In genomic region chr6:74755748-74756147, GRCh38 we compare ENCODE assay signal across 25 cellular contexts.
"Had no signal": no experiment of that assay in that cellular context is flagged by ENCODE, and none has a peak within 500 bp of the region (broad histone marks: within the 10 kb centered on the region; RNA-seq: fewer than 3 reads in every experiment).

No MANE protein-coding gene starts in this region.

- H2AFZ ChIP-seq: hepatocyte, parathyroid adenoma had no signal

- DNase-seq: activated B cell treated with CpG ODN at 0.5 μM for 24 hours; activated CD4-positive, alpha-beta T cell treated with anti-CD3 and anti-CD28 coated beads for 36 hours; activated CD4-positive, alpha-beta T cell treated with anti-CD3 and anti-CD28 coated beads, Interleukin-2, amount 50 U/mL, for 4 hours; activated CD8-positive, alpha-beta memory T cell treated with anti-CD3 and anti-CD28 coated beads for 24 hours; activated CD8-positive, alpha-beta memory T cell treated with anti-CD3 and anti-CD28 coated beads, Interleukin-2, amount 50 U/mL, for 4 hours; activated T-cell treated with anti-CD3 and anti-CD28 coated beads, Interleukin-2, amount 50 U/mL, for 24 hours; effector CD4-positive, alpha-beta T cell; glutamatergic neuron; immature natural killer cell; kidney glomerular epithelial cell; left ventricle myocardium inferior; naive thymus-derived CD4-positive, alpha-beta T cell; right lobe of liver; stimulated activated CD4-positive, alpha-beta T cell treated with anti-CD3 and anti-CD28 coated beads, Interleukin-15, amount 100 ng/mL, for 24 hours; stimulated activated CD8-positive, alpha-beta memory T cell treated with anti-CD3 and anti-CD28 coated beads, Interleukin-4, amount 100 ng/mL, for 48 hours; stimulated activated naive CD4-positive, alpha-beta T cell; T-helper 9 cell had no signal

- H3K36me3 ChIP-seq: ascending aorta, left ventricle myocardium inferior, right lobe of liver, upper lobe of left lung had no signal

- H3K27me3 ChIP-seq: ascending aorta, hepatocyte, right lobe of liver, upper lobe of left lung had no signal

- H3K27ac ChIP-seq: ascending aorta, hepatocyte, left ventricle myocardium inferior, parathyroid adenoma, right lobe of liver, upper lobe of left lung had no signal

- H3K27me3 Mint-ChIP-seq: activated B cell treated with CpG ODN at 0.5 μM for 24 hours; activated CD4-positive, alpha-beta T cell treated with anti-CD3 and anti-CD28 coated beads for 36 hours; activated T-cell treated with anti-CD3 and anti-CD28 coated beads, Interleukin-2, amount 50 U/mL, for 24 hours; activated T-helper 17 cell treated with anti-CD3 and anti-CD28 coated beads, Interleukin-2, amount 50 U/mL, for 72 hours; dendritic cell treated with granulocyte-macrophage colony-stimulating factor and Interleukin-4, amounts not matched to agents 40 ng/mL and 50 ng/mL, for 4 days had no signal

- H3K9ac ChIP-seq: parathyroid adenoma had no signal

- H3K4me1 Mint-ChIP-seq: activated B cell treated with CpG ODN at 0.5 μM for 24 hours; activated CD4-positive, alpha-beta T cell treated with anti-CD3 and anti-CD28 coated beads for 36 hours; activated T-helper 17 cell treated with anti-CD3 and anti-CD28 coated beads, Interleukin-2, amount 50 U/mL, for 72 hours; immature natural killer cell; naive thymus-derived CD4-positive, alpha-beta T cell had no signal

- H3K9me3 ChIP-seq: ascending aorta, left ventricle myocardium inferior, right lobe of liver, upper lobe of left lung had no signal

- H3K4me2 ChIP-seq: hepatocyte, smooth muscle cell had no signal

- H3K79me2 ChIP-seq: hepatocyte, parathyroid adenoma had no signal

- H3K4me3 Mint-ChIP-seq: activated B cell treated with CpG ODN at 0.5 μM for 24 hours; activated CD4-positive, alpha-beta T cell treated with anti-CD3 and anti-CD28 coated beads for 36 hours; activated T-cell treated with anti-CD3 and anti-CD28 coated beads, Interleukin-2, amount 50 U/mL, for 24 hours; activated T-helper 17 cell treated with anti-CD3 and anti-CD28 coated beads, Interleukin-2, amount 50 U/mL, for 72 hours; dendritic cell treated with granulocyte-macrophage colony-stimulating factor and Interleukin-4, amounts not matched to agents 40 ng/mL and 50 ng/mL, for 4 days; immature natural killer cell; naive thymus-derived CD4-positive, alpha-beta T cell had no signal

- H3K27ac Mint-ChIP-seq: activated B cell treated with CpG ODN at 0.5 μM for 24 hours; activated CD4-positive, alpha-beta T cell treated with anti-CD3 and anti-CD28 coated beads for 36 hours; activated T-cell treated with anti-CD3 and anti-CD28 coated beads, Interleukin-2, amount 50 U/mL, for 24 hours; activated T-helper 17 cell treated with anti-CD3 and anti-CD28 coated beads, Interleukin-2, amount 50 U/mL, for 72 hours; dendritic cell treated with granulocyte-macrophage colony-stimulating factor and Interleukin-4, amounts not matched to agents 40 ng/mL and 50 ng/mL, for 4 days; immature natural killer cell; naive thymus-derived CD4-positive, alpha-beta T cell had no signal

- H3K9me3 Mint-ChIP-seq: activated B cell treated with CpG ODN at 0.5 μM for 24 hours; activated T-cell treated with anti-CD3 and anti-CD28 coated beads, Interleukin-2, amount 50 U/mL, for 24 hours; dendritic cell treated with granulocyte-macrophage colony-stimulating factor and Interleukin-4, amounts not matched to agents 40 ng/mL and 50 ng/mL, for 4 days had no signal

- H3K4me3 ChIP-seq: ascending aorta, hepatocyte, left ventricle myocardium inferior, right lobe of liver, smooth muscle cell, upper lobe of left lung had no signal

- H3K4me1 ChIP-seq: ascending aorta, left ventricle myocardium inferior, parathyroid adenoma, right lobe of liver, upper lobe of left lung had no signal

- H3K36me3 Mint-ChIP-seq: activated naive CD4-positive, alpha-beta T cell treated with anti-CD3 and anti-CD28 coated beads, Interleukin-2, amount 50 U/mL, for 72 hours; immature natural killer cell; naive thymus-derived CD4-positive, alpha-beta T cell had no signal
